In genomic region chr5:6435356-6435755, GRCh38 we compare ENCODE assay signal across 9 cellular contexts. TPM values are rescaled to one million over a fixed set of nuclear protein-coding genes. Genes with fewer than 3 reads are reported as not detected.
A peak's percentile ranks its signal among the peaks of the same experiment; 100 is the strongest.
DNase-seq lines count a peak whose midpoint lies in the region; ATAC-seq and TF ChIP-seq lines count a peak whose summit lies in the region.
"Had no signal": no experiment of that assay in that cellular context is flagged by ENCODE, and none has a peak within 500 bp of the region (broad histone marks: within the 10 kb centered on the region; RNA-seq: fewer than 3 reads in every experiment).

No MANE protein-coding gene starts in this region.

- H3K9me3 ChIP-seq in right lobe of liver: no peaks in the 10 kb centered on the region

- H3K27ac ChIP-seq in right lobe of liver: no peak overlapping the region

- H3K27me3 ChIP-seq in right lobe of liver: no peaks in the 10 kb centered on the region

- ATAC-seq in right lobe of liver (peak; percentile 66 to 84 (median 74)), HG03108 (IDR thresholded peaks at IDR 0.05; ENCODE audit: unreplicated experiment) (no peak), natural killer cell (no peak), GM19035 (IDR thresholded peaks at IDR 0.05; ENCODE audit: unreplicated experiment) (no peak)

- TF ChIP-seq CTCF in HFF-Myc (IDR thresholded peaks at IDR 0.05; ENCODE audit: low read depth, low read length, missing control alignments) (peak; percentile 41), astrocyte of the spinal cord (IDR thresholded peaks at IDR 0.05; ENCODE audit: low read depth, low read length) (peak; percentile 17), right lobe of liver (IDR thresholded peaks at IDR 0.05) (peak; percentile 30 to 52 (median 39)), natural killer cell (IDR thresholded peaks at IDR 0.05) (no peak)

- WGBS in right lobe of liver (ENCODE audit: insufficient coverage, low coverage, low lambda C conversion rate, missing lambda C conversion rate): 20% methylated on average over 8 of the region's 8 CpGs

- H3K4me3 Mint-ChIP-seq in natural killer cell: no peak overlapping the region
- H3K4me3 Mint-ChIP-seq: dendritic cell treated with granulocyte-macrophage colony-stimulating factor and Interleukin-4, amounts not matched to agents 40 ng/mL and 50 ng/mL, for 4 days had no signal

- H3K4me1 ChIP-seq in right lobe of liver: no peaks in the 10 kb centered on the region

- no peaks in the 10 kb centered on the region for H3K4me1 Mint-ChIP-seq in natural killer cell

- H3K9me3 Mint-ChIP-seq in natural killer cell: no peaks in the 10 kb centered on the region
- H3K9me3 Mint-ChIP-seq: dendritic cell treated with granulocyte-macrophage colony-stimulating factor and Interleukin-4, amounts not matched to agents 40 ng/mL and 50 ng/mL, for 4 days had no signal

- in situ Hi-C loops in astrocyte of the spinal cord (cut with HindIII; ENCODE audit: low sequenced_read_pairs): no loop called here

- DNase-seq in NCI-H2029 (lab: John Stamatoyannopoulos, UW): peak; percentile 41
- DNase-seq in NCI-H2029 treated with DMSO at 0.1 percent for 48 hours (lab: John Stamatoyannopoulos, UW): no peak
- DNase-seq in HFF-Myc (ENCODE audit: extremely low read depth, low read depth): no peak
- DNase-seq in astrocyte of the spinal cord (ENCODE audit: low read depth, low spot score): no peak
- peak in 2 of 3 donors; percentile 45 to 56 for DNase-seq in right lobe of liver
- no peak for DNase-seq in natural killer cell

- intact Hi-C loops in right lobe of liver (cut with DNase I) (no loop called here), natural killer cell (cut with micrococcal nuclease) (no loop called here)

- H3K27ac Mint-ChIP-seq in natural killer cell: no peak overlapping the region
- H3K27ac Mint-ChIP-seq: dendritic cell treated with granulocyte-macrophage colony-stimulating factor and Interleukin-4, amounts not matched to agents 40 ng/mL and 50 ng/mL, for 4 days had no signal

- H3K36me3 ChIP-seq in right lobe of liver: no peaks in the 10 kb centered on the region

- H3K4me3 ChIP-seq in HFF-Myc (replicated peaks; ENCODE audit: low read depth, low read length) (no peak overlapping the region), astrocyte of the spinal cord (ENCODE audit: low read depth, low read length) (no peak overlapping the region), right lobe of liver (no peak overlapping the region)

- peaks cover 16 to 17% of the 10 kb centered on the region in 2 donors for H3K27me3 Mint-ChIP-seq in natural killer cell (ENCODE audit: low read depth in 2 of 2)

- H3K36me3 Mint-ChIP-seq in natural killer cell: no peaks in the 10 kb centered on the region

- no peak for TF ChIP-seq POLR2A in right lobe of liver (IDR thresholded peaks at IDR 0.05)

RNA-seq across cellular contexts. Expression of gene UBE2QL1, which starts 13.3 kb away (rescaled TPM):
- total RNA-seq in right lobe of liver: under 1 TPM; 0.20 to 0.74 (median 0.54) TPM
- total RNA-seq in natural killer cell: not detected

RNA-seq across cellular contexts. Expression of gene MED10, which starts 57.0 kb away (rescaled TPM):
- total RNA-seq in right lobe of liver: 10 to 100 TPM in 4 of 6 experiments, 1 to 10 TPM in 2; 9.3 to 15.4 (median 12.7) TPM
- total RNA-seq in natural killer cell: 10 to 100 TPM; 64.4 to 68.5 (median 64.5) TPM

Comparison
In these comparisons a context has a peak if more than half of its experiments do, and no peak if none do; other contexts are left out.
1. DNase-seq: peak in NCI-H2029 (single experiment) and right lobe of liver (2 of 3); none in NCI-H2029 treated with DMSO at 0.1 percent for 48 hours (single experiment), HFF-Myc (single experiment), astrocyte of the spinal cord (single experiment) and natural killer cell (single experiment).
2. ATAC-seq: peak in right lobe of liver (4 of 4); none in HG03108 (single experiment), natural killer cell (0 of 3) and GM19035 (single experiment).